9 cellular contexts compared by ENCODE assay signal in the genomic region with DNA sequence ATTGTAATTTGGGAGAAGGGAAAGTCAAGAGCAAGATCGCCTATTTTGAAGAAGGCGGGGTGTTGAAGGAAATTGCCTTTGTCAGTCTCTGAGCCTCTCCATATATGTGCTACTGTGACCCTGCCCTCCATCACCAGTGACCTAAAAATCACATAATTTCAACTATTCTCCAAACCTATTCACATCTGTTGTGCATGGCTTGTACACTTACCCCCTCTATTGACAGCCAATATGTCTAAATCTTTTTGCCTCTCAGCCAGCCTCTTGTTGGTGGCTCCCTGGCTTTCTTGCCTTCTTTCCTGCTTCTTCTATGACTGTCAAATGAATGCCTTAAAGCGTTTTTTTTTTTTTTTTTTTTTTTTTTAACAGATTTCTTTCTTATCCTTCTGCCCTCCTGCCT.
A peak's percentile ranks its signal among the peaks of the same experiment; 100 is the strongest.
DNase-seq lines count a peak whose midpoint lies in the region; ATAC-seq and TF ChIP-seq lines count a peak whose summit lies in the region.
"Had no signal": no experiment of that assay in that cellular context is flagged by ENCODE, and none has a peak within 500 bp of the region (broad histone marks: within the 10 kb centered on the region; RNA-seq: fewer than 3 reads in every experiment).

No MANE protein-coding gene starts in this region.

- H3K36me3 ChIP-seq in upper lobe of right lung, result no peaks in the 10 kb centered on the region
- H3K36me3 ChIP-seq in H7 (replicated peaks; ENCODE audit: control insufficient read depth, insufficient read depth, low read length), result no peaks in the 10 kb centered on the region

- TF ChIP-seq CTCF in upper lobe of right lung (IDR thresholded peaks at IDR 0.05), result peak; percentile 40

- peak; percentile 7 for DNase-seq in SIG-M5 treated with dmso at 0.1 percent for 504 hours (lab: John Stamatoyannopoulos, UW; ENCODE audit: unreplicated experiment)
- no peak for DNase-seq in SIG-M5 (lab: John Stamatoyannopoulos, UW)
- DNase-seq in NCI-H524 treated with DMSO at 0.1 percent for 48 hours (lab: John Stamatoyannopoulos, UW), result peak; percentile 12
- DNase-seq in fibroblast of the conjunctiva (ENCODE audit: low read depth), result peak; percentile 14
- no peak for DNase-seq in upper lobe of right lung
- DNase-seq in H7, result no peak
- DNase-seq in activated effector memory CD4-positive, alpha-beta T cell treated with anti-CD3 and anti-CD28 coated beads, Interleukin-2, amount 50 U/mL, for 16 hours, result no peak
- DNase-seq: stimulated activated CD4-positive, alpha-beta T cell treated with anti-CD3 and anti-CD28 coated beads, Interleukin-15, amount 100 ng/mL, for 24 hours had no signal

- ATAC-seq in upper lobe of right lung, result peak; percentile 39
- no peak for ATAC-seq in HG02852 (IDR thresholded peaks at IDR 0.05; ENCODE audit: unreplicated experiment)

- H3K4me1 ChIP-seq in upper lobe of right lung, result no peaks in the 10 kb centered on the region

- H3K27ac ChIP-seq in upper lobe of right lung, result no peak overlapping the region

- H3K27me3 ChIP-seq in upper lobe of right lung (no peaks in the 10 kb centered on the region), H7 (ENCODE audit: control insufficient read depth, insufficient read depth, low read length) (no peaks in the 10 kb centered on the region)

- no peaks in the 10 kb centered on the region for H3K9me3 ChIP-seq in upper lobe of right lung

- no peak overlapping the region for H3K4me3 ChIP-seq in upper lobe of right lung
- no peak overlapping the region for H3K4me3 ChIP-seq in H7 (ENCODE audit: insufficient read depth, low read depth, low read length)

- intact Hi-C loops in upper lobe of right lung (cut with DNase I), result no loop called here

Comparison
In these comparisons a context has a peak if more than half of its experiments do, and no peak if none do; other contexts are left out.
1. DNase-seq: peak in SIG-M5 treated with dmso at 0.1 percent for 504 hours (single experiment), NCI-H524 treated with DMSO at 0.1 percent for 48 hours (single experiment) and fibroblast of the conjunctiva (single experiment); none in SIG-M5 (single experiment), upper lobe of right lung (single experiment), H7 (single experiment) and activated effector memory CD4-positive, alpha-beta T cell treated with anti-CD3 and anti-CD28 coated beads, Interleukin-2, amount 50 U/mL, for 16 hours (single experiment).